Comparison of ENCODE assay signal across 1 cellular context in genomic region chr12:124639407-124639806, GRCh38.
TF ChIP-seq lines count a peak whose summit lies in the region.

No MANE protein-coding gene starts in this region.

TF ChIP-seq in HCT116, 20 proteins besides CTCF, POLR2A, EP300 and RAD21 (continued from another document):
- TF ChIP-seq, protein P1, sequence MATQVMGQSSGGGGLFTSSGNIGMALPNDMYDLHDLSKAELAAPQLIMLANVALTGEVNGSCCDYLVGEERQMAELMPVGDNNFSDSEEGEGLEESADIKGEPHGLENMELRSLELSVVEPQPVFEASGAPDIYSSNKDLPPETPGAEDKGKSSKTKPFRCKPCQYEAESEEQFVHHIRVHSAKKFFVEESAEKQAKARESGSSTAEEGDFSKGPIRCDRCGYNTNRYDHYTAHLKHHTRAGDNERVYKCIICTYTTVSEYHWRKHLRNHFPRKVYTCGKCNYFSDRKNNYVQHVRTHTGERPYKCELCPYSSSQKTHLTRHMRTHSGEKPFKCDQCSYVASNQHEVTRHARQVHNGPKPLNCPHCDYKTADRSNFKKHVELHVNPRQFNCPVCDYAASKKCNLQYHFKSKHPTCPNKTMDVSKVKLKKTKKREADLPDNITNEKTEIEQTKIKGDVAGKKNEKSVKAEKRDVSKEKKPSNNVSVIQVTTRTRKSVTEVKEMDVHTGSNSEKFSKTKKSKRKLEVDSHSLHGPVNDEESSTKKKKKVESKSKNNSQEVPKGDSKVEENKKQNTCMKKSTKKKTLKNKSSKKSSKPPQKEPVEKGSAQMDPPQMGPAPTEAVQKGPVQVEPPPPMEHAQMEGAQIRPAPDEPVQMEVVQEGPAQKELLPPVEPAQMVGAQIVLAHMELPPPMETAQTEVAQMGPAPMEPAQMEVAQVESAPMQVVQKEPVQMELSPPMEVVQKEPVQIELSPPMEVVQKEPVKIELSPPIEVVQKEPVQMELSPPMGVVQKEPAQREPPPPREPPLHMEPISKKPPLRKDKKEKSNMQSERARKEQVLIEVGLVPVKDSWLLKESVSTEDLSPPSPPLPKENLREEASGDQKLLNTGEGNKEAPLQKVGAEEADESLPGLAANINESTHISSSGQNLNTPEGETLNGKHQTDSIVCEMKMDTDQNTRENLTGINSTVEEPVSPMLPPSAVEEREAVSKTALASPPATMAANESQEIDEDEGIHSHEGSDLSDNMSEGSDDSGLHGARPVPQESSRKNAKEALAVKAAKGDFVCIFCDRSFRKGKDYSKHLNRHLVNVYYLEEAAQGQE (IDR thresholded peaks at IDR 0.05; ENCODE audit: low read depth): no peak
- TF ChIP-seq JUND (IDR thresholded peaks at IDR 0.05) (no peak), SP1 (IDR thresholded peaks at IDR 0.05; ENCODE audit: low read depth) (no peak)
TF ChIP-seq in HCT116: peak in this region for 0.
